Comparison of ENCODE assay signal across 23 cellular contexts in the genomic region with DNA sequence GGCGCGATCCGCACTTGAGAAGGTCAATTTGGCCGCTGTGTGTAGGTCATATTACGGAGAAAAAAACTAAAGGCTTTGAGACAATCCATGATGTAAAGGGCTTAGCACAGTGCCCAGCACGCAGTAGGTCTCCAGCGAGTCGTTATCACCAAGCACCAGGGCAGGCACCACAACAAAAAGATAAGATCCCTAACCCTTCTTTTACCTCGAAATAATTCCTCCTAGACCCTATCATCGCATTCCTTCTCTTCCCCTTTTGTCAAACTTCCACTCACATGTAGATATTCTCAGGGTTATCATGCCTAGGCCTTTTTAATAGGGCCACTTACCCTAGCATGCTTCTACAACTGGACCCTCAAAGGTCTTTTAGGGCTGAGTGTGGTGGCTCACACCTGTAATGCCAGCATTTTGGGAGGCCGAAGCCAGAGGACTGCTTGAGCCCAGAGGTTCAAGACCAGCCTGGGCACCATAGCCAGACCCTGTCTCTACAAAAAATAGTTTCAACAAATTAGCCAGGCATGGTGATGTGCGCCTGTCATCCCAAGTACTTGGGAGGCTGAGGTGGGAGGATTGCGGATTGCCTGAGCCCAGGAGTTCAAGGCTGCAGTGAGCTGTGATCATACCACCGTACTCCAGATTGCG.
"Had no signal": no experiment of that assay in that cellular context is flagged by ENCODE, and none has a peak within 500 bp of the region (broad histone marks: within the 10 kb centered on the region; RNA-seq: fewer than 3 reads in every experiment).

No MANE protein-coding gene starts in this region.

- H3K27me3 ChIP-seq: dorsolateral prefrontal cortex, heart left ventricle, spleen, transverse colon had no signal

- FAIRE-seq: frontal cortex had no signal

- H3K27ac Mint-ChIP-seq: stimulated activated memory B cell treated with anti-CD40 and anti-IgM and Interleukin-4, amounts not matched to agents 10 μg/mL and 1 μg/mL and 100 μg/mL, for 72 hours; stimulated activated naive CD8-positive, alpha-beta T cell treated with anti-CD3 and anti-CD28 coated beads, Interleukin-15, amount 100 ng/mL, for 72 hours had no signal

- ATAC-seq: esophagus mucosa; heart left ventricle; left colon; left ventricle myocardium superior; naive thymus-derived CD4-positive, alpha-beta T cell; psoas muscle; sciatic nerve; stimulated activated memory B cell treated with anti-CD40 and anti-IgM and Interleukin-4, amounts not matched to agents 10 μg/mL and 1 μg/mL and 100 μg/mL, for 72 hours; stimulated activated naive CD8-positive, alpha-beta T cell treated with anti-CD3 and anti-CD28 coated beads, Interleukin-15, amount 100 ng/mL, for 72 hours had no signal

- H3K36me3 ChIP-seq: neutrophil, spleen, thoracic aorta, transverse colon had no signal

- DNase-seq: dorsolateral prefrontal cortex; effector CD8-positive, alpha-beta T cell; heart left ventricle; hippocampal formation; left colon; left ventricle myocardium superior; naive thymus-derived CD4-positive, alpha-beta T cell; psoas muscle; retina; spleen; stimulated activated CD4-positive, alpha-beta T cell treated with anti-CD3 and anti-CD28 coated beads, Interleukin-15, amount 100 ng/mL, for 24 hours; stimulated activated CD4-positive, alpha-beta T cell treated with anti-CD3 and anti-CD28 coated beads, Interleukin-1b, Interleukin-23, amount 100 ng/mL, for 48 hours; stimulated activated CD4-positive, alpha-beta T cell treated with anti-CD3 and anti-CD28 coated beads, Interleukin-4, amount 100 ng/mL, for 24 hours; stimulated activated naive CD8-positive, alpha-beta T cell treated with anti-CD3 and anti-CD28 coated beads, Interleukin-15, amount 100 ng/mL, for 72 hours; transverse colon had no signal

- H3K9me3 Mint-ChIP-seq: naive thymus-derived CD4-positive, alpha-beta T cell; stimulated activated memory B cell treated with anti-CD40 and anti-IgM and Interleukin-4, amounts not matched to agents 10 μg/mL and 1 μg/mL and 100 μg/mL, for 72 hours; stimulated activated naive CD8-positive, alpha-beta T cell treated with anti-CD3 and anti-CD28 coated beads, Interleukin-15, amount 100 ng/mL, for 72 hours had no signal

- H3K27ac ChIP-seq: dorsolateral prefrontal cortex, neutrophil, psoas muscle, thoracic aorta, transverse colon had no signal

- H3K4me3 ChIP-seq: coronary artery, dorsolateral prefrontal cortex, heart left ventricle, lung, psoas muscle, spleen, thoracic aorta, transverse colon had no signal

- H3K4me3 Mint-ChIP-seq: naive thymus-derived CD4-positive, alpha-beta T cell; stimulated activated memory B cell treated with anti-CD40 and anti-IgM and Interleukin-4, amounts not matched to agents 10 μg/mL and 1 μg/mL and 100 μg/mL, for 72 hours; stimulated activated naive CD8-positive, alpha-beta T cell treated with anti-CD3 and anti-CD28 coated beads, Interleukin-15, amount 100 ng/mL, for 72 hours had no signal

- H3K27me3 Mint-ChIP-seq: naive thymus-derived CD4-positive, alpha-beta T cell; stimulated activated memory B cell treated with anti-CD40 and anti-IgM and Interleukin-4, amounts not matched to agents 10 μg/mL and 1 μg/mL and 100 μg/mL, for 72 hours; stimulated activated naive CD8-positive, alpha-beta T cell treated with anti-CD3 and anti-CD28 coated beads, Interleukin-15, amount 100 ng/mL, for 72 hours had no signal

- H3K9me3 ChIP-seq: heart left ventricle, neutrophil, psoas muscle, spleen, thoracic aorta, transverse colon had no signal

- H3K36me3 Mint-ChIP-seq: stimulated activated memory B cell treated with anti-CD40 and anti-IgM and Interleukin-4, amounts not matched to agents 10 μg/mL and 1 μg/mL and 100 μg/mL, for 72 hours had no signal
